In genomic region chr6:158027590-158028285, GRCh38 we compare ENCODE assay signal across 13 cellular contexts. TPM values are rescaled to one million over a fixed set of nuclear protein-coding genes. Genes with fewer than 3 reads are reported as not detected.
DNase-seq lines count a peak whose midpoint lies in the region; ATAC-seq, FAIRE-seq and TF ChIP-seq lines count a peak whose summit lies in the region.
"Had no signal": no experiment of that assay in that cellular context is flagged by ENCODE, and none has a peak within 500 bp of the region (broad histone marks: within the 10 kb centered on the region; RNA-seq: fewer than 3 reads in every experiment).

No MANE protein-coding gene starts in this region.

- no peak for TF ChIP-seq CTCF in kidney (IDR thresholded peaks at IDR 0.05; ENCODE audit: borderline replicate concordance, extremely low read depth, insufficient read depth)

- intact Hi-C loops in activated T-helper 2 cell treated with anti-CD3 and anti-CD28 coated beads, Interferon-gamma antibody, Interleukin-2, Interleukin-4, amounts not matched to agents 10 μg/mL and 5 μg/mL and 100 μg/mL, durations not matched to agents 14 hours and 24 hours and 36 hours (cut with micrococcal nuclease), result loop anchor here (2.0 kb wide), 2 partner anchors 19 kb away; no protein-coding TSS in a partner anchor
- intact Hi-C loops in kidney (cut with DNase I), result no loop called here

- peaks cover 24% of the 10 kb centered on the region for H3K36me3 Mint-ChIP-seq in activated CD8-positive, alpha-beta memory T cell treated with anti-CD3 and anti-CD28 coated beads, Interleukin-2, amount 10 ng/mL, durations not matched to agents 7 days and 5 days
- H3K36me3 Mint-ChIP-seq in activated T-helper 2 cell treated with anti-CD3 and anti-CD28 coated beads, Interferon-gamma antibody, Interleukin-2, Interleukin-4, amounts not matched to agents 10 μg/mL and 5 μg/mL and 100 μg/mL, durations not matched to agents 14 hours and 24 hours and 36 hours (ENCODE audit: low read depth), result peaks cover 18% of the 10 kb centered on the region

- H3K27me3 Mint-ChIP-seq in activated CD8-positive, alpha-beta memory T cell treated with anti-CD3 and anti-CD28 coated beads, Interleukin-2, amount 10 ng/mL, durations not matched to agents 7 days and 5 days, result no peaks in the 10 kb centered on the region
- H3K27me3 Mint-ChIP-seq in activated T-helper 2 cell treated with anti-CD3 and anti-CD28 coated beads, Interferon-gamma antibody, Interleukin-2, Interleukin-4, amounts not matched to agents 10 μg/mL and 5 μg/mL and 100 μg/mL, durations not matched to agents 14 hours and 24 hours and 36 hours (ENCODE audit: low read depth), result no peaks in the 10 kb centered on the region

- H3K4me1 Mint-ChIP-seq in activated CD8-positive, alpha-beta memory T cell treated with anti-CD3 and anti-CD28 coated beads, Interleukin-2, amount 10 ng/mL, durations not matched to agents 7 days and 5 days, result peaks cover 57% of the 10 kb centered on the region
- H3K4me1 Mint-ChIP-seq in activated T-helper 2 cell treated with anti-CD3 and anti-CD28 coated beads, Interferon-gamma antibody, Interleukin-2, Interleukin-4, amounts not matched to agents 10 μg/mL and 5 μg/mL and 100 μg/mL, durations not matched to agents 14 hours and 24 hours and 36 hours (ENCODE audit: low read depth), result peaks cover 37% of the 10 kb centered on the region

- no peak for DNase-seq in activated CD8-positive, alpha-beta memory T cell treated with anti-CD3 and anti-CD28 coated beads, Interleukin-2, amount 10 ng/mL, durations not matched to agents 7 days and 5 days
- no peak for DNase-seq in activated CD8-positive, alpha-beta memory T cell treated with anti-CD3 and anti-CD28 coated beads, Interleukin-2, amount 50 U/mL, for 4 hours
- DNase-seq in activated T-helper 2 cell treated with anti-CD3 and anti-CD28 coated beads, Interferon-gamma antibody, Interleukin-2, Interleukin-4, amounts not matched to agents 10 μg/mL and 5 μg/mL and 100 μg/mL, durations not matched to agents 14 hours and 24 hours and 36 hours (ENCODE audit: low spot score), result no peak
- DNase-seq in kidney, result peak; percentile 78
- DNase-seq in superior temporal gyrus (ENCODE audit: extremely low spot score), result peak; percentile 13
- DNase-seq in DMS114 treated with DMSO at 0.1 percent for 48 hours (lab: John Stamatoyannopoulos, UW; ENCODE audit: unreplicated experiment), result no peak
- DNase-seq in DMS53 (lab: John Stamatoyannopoulos, UW), result no peak
- DNase-seq: HCEC 1CT; mammary epithelial cell; stimulated activated CD4-positive, alpha-beta T cell treated with anti-CD3 and anti-CD28 coated beads, Interleukin-1b, Interleukin-23, amount 100 ng/mL, for 48 hours had no signal

- peak overlapping the region; percentile 27 for H3K27ac Mint-ChIP-seq in activated CD8-positive, alpha-beta memory T cell treated with anti-CD3 and anti-CD28 coated beads, Interleukin-2, amount 10 ng/mL, durations not matched to agents 7 days and 5 days
- peak overlapping the region; percentile 38 for H3K27ac Mint-ChIP-seq in activated T-helper 2 cell treated with anti-CD3 and anti-CD28 coated beads, Interferon-gamma antibody, Interleukin-2, Interleukin-4, amounts not matched to agents 10 μg/mL and 5 μg/mL and 100 μg/mL, durations not matched to agents 14 hours and 24 hours and 36 hours

- H3K36me3 ChIP-seq in kidney (ENCODE audit: control insufficient read depth in 1 of 2, insufficient read depth in 2 of 2, low read length in 2 of 2), result no peaks in the 10 kb centered on the region

- FAIRE-seq in kidney (lab: Jason Lieb, UNC), result no peak
- FAIRE-seq: endometrium, GM12878 had no signal

- H3K9me3 ChIP-seq in kidney (ENCODE audit: control insufficient read depth in 1 of 2, low read length in 2 of 2), result no peaks in the 10 kb centered on the region

- no peak overlapping the region for H3K4me3 Mint-ChIP-seq in activated CD8-positive, alpha-beta memory T cell treated with anti-CD3 and anti-CD28 coated beads, Interleukin-2, amount 10 ng/mL, durations not matched to agents 7 days and 5 days
- H3K4me3 Mint-ChIP-seq in activated T-helper 2 cell treated with anti-CD3 and anti-CD28 coated beads, Interferon-gamma antibody, Interleukin-2, Interleukin-4, amounts not matched to agents 10 μg/mL and 5 μg/mL and 100 μg/mL, durations not matched to agents 14 hours and 24 hours and 36 hours (ENCODE audit: low read depth), result no peak overlapping the region

- CTCF ChIA-PET in activated CD8-positive, alpha-beta memory T cell treated with anti-CD3 and anti-CD28 coated beads, Interleukin-2, amount 10 ng/mL, durations not matched to agents 7 days and 5 days (lab: Charles Lee), result interaction anchor here (1.2 to 2.6 kb wide), 2 partner anchors 12 to 45 kb away, joined by 3 to 10 read pairs; no protein-coding TSS in a partner anchor

- H3K27ac ChIP-seq in kidney (ENCODE audit: low read depth in 2 of 2, low read length in 2 of 2), result no peak overlapping the region

- ATAC-seq in activated CD8-positive, alpha-beta memory T cell treated with anti-CD3 and anti-CD28 coated beads, Interleukin-2, amount 10 ng/mL, durations not matched to agents 7 days and 5 days, result no peak
- ATAC-seq in GM18861 (IDR thresholded peaks at IDR 0.05; ENCODE audit: unreplicated experiment), result no peak

- peaks cover 5 to 27% of the 10 kb centered on the region in 2 donors for H3K4me1 ChIP-seq in kidney (ENCODE audit: control insufficient read depth in 1 of 2, insufficient read depth in 1 of 2, low read depth in 1 of 2, low read length in 2 of 2)

- H3K9me3 Mint-ChIP-seq in activated CD8-positive, alpha-beta memory T cell treated with anti-CD3 and anti-CD28 coated beads, Interleukin-2, amount 10 ng/mL, durations not matched to agents 7 days and 5 days (ENCODE audit: low read depth), result no peaks in the 10 kb centered on the region
- no peaks in the 10 kb centered on the region for H3K9me3 Mint-ChIP-seq in activated T-helper 2 cell treated with anti-CD3 and anti-CD28 coated beads, Interferon-gamma antibody, Interleukin-2, Interleukin-4, amounts not matched to agents 10 μg/mL and 5 μg/mL and 100 μg/mL, durations not matched to agents 14 hours and 24 hours and 36 hours

- no peak overlapping the region for H3K9ac ChIP-seq in kidney (ENCODE audit: low read length in 2 of 2)

- H3K4me3 ChIP-seq in kidney (ENCODE audit: low read length in 2 of 2), result no peak overlapping the region
- H3K4me3 ChIP-seq: GM12878 had no signal

RNA-seq across cellular contexts. Expression of gene SYNJ2, which starts 46.1 kb away (rescaled TPM):
- total RNA-seq in activated CD8-positive, alpha-beta memory T cell treated with anti-CD3 and anti-CD28 coated beads, Interleukin-2, amount 10 ng/mL, durations not matched to agents 7 days and 5 days, result 10 to 100 TPM; 41.2 to 42.7 TPM
- total RNA-seq in activated T-helper 2 cell treated with anti-CD3 and anti-CD28 coated beads, Interferon-gamma antibody, Interleukin-2, Interleukin-4, amounts not matched to agents 10 μg/mL and 5 μg/mL and 100 μg/mL, durations not matched to agents 14 hours and 24 hours and 36 hours, result 21.5 and 23.6 TPM in 2 replicates
- 15.8 TPM for total RNA-seq in kidney
- polyA plus RNA-seq in kidney (ENCODE audit: insufficient read depth, low read depth, low replicate concordance), result 1.7 TPM

Comparison
In these comparisons a context has a peak if more than half of its experiments do, and no peak if none do; other contexts are left out.
1. DNase-seq: peak in kidney (single experiment) and superior temporal gyrus (single experiment); none in activated CD8-positive, alpha-beta memory T cell treated with anti-CD3 and anti-CD28 coated beads, Interleukin-2, amount 10 ng/mL, durations not matched to agents 7 days and 5 days (single experiment), activated CD8-positive, alpha-beta memory T cell treated with anti-CD3 and anti-CD28 coated beads, Interleukin-2, amount 50 U/mL, for 4 hours (single experiment), activated T-helper 2 cell treated with anti-CD3 and anti-CD28 coated beads, Interferon-gamma antibody, Interleukin-2, Interleukin-4, amounts not matched to agents 10 μg/mL and 5 μg/mL and 100 μg/mL, durations not matched to agents 14 hours and 24 hours and 36 hours (single experiment), DMS114 treated with DMSO at 0.1 percent for 48 hours (single experiment) and DMS53 (single experiment).